14 cellular contexts compared by ENCODE assay signal in genomic region chrX:1430451-1430850, GRCh38. TPM values are rescaled to one million over a fixed set of nuclear protein-coding genes. Genes with fewer than 3 reads are reported as not detected.
DNase-seq lines count a peak whose midpoint lies in the region; ATAC-seq and TF ChIP-seq lines count a peak whose summit lies in the region.
"Had no signal": no experiment of that assay in that cellular context is flagged by ENCODE, and none has a peak within 500 bp of the region (broad histone marks: within the 10 kb centered on the region; RNA-seq: fewer than 3 reads in every experiment).

No MANE protein-coding gene starts in this region.

- no peaks in the 10 kb centered on the region for H3K9me3 Mint-ChIP-seq in activated naive CD4-positive, alpha-beta T cell treated with anti-CD3 and anti-CD28 coated beads, Interleukin-2, amount 50 U/mL, for 72 hours
- H3K9me3 Mint-ChIP-seq in activated CD8-positive, alpha-beta T cell treated with anti-CD3 and anti-CD28 coated beads for 36 hours = no peaks in the 10 kb centered on the region
- no peaks in the 10 kb centered on the region for H3K9me3 Mint-ChIP-seq in neural crest cell

- H3K4me3 Mint-ChIP-seq in activated CD8-positive, alpha-beta T cell treated with anti-CD3 and anti-CD28 coated beads for 36 hours = no peak overlapping the region
- peak overlapping the region; percentile 34 for H3K4me3 Mint-ChIP-seq in neural crest cell

- POLR2A ChIA-PET in activated CD8-positive, alpha-beta T cell treated with anti-CD3 and anti-CD28 coated beads for 36 hours (lab: Charles Lee) = no interaction called here
- POLR2A ChIA-PET in HEK293T (lab: Yijun Ruan, JAX) = no interaction called here

- H3K27me3 Mint-ChIP-seq in activated CD8-positive, alpha-beta T cell treated with anti-CD3 and anti-CD28 coated beads for 36 hours = no peaks in the 10 kb centered on the region
- H3K27me3 Mint-ChIP-seq in neural crest cell (ENCODE audit: low read depth) = no peaks in the 10 kb centered on the region

- H3K4me1 Mint-ChIP-seq in activated CD8-positive, alpha-beta T cell treated with anti-CD3 and anti-CD28 coated beads for 36 hours (ENCODE audit: low read depth) = no peaks in the 10 kb centered on the region
- H3K4me1 Mint-ChIP-seq in neural crest cell = peaks cover 9% of the 10 kb centered on the region

- intact Hi-C loops in activated CD8-positive, alpha-beta T cell treated with anti-CD3 and anti-CD28 coated beads for 36 hours (cut with micrococcal nuclease) = no loop called here

- peak; percentile 60 to 88 for ATAC-seq in activated naive CD4-positive, alpha-beta T cell treated with anti-CD3 and anti-CD28 coated beads, Interleukin-2, amount 50 U/mL, for 72 hours
- ATAC-seq in HG03342 (IDR thresholded peaks at IDR 0.05; ENCODE audit: unreplicated experiment) = peak; percentile 65
- ATAC-seq in activated CD8-positive, alpha-beta T cell treated with anti-CD3 and anti-CD28 coated beads for 36 hours = peak; percentile 67

- H3K36me3 Mint-ChIP-seq in activated naive CD4-positive, alpha-beta T cell treated with anti-CD3 and anti-CD28 coated beads, Interleukin-2, amount 50 U/mL, for 72 hours = peaks cover 9 to 20% of the 10 kb centered on the region in 2 donors
- peaks cover 23% of the 10 kb centered on the region for H3K36me3 Mint-ChIP-seq in activated CD8-positive, alpha-beta T cell treated with anti-CD3 and anti-CD28 coated beads for 36 hours (ENCODE audit: low read depth)
- H3K36me3 Mint-ChIP-seq in neural crest cell (ENCODE audit: low read depth) = peaks cover 23% of the 10 kb centered on the region

- no peak for DNase-seq in activated naive CD4-positive, alpha-beta T cell treated with anti-CD3 and anti-CD28 coated beads, Interleukin-2, amount 50 U/mL, for 72 hours (ENCODE audit: low spot score in 2 of 2)
- DNase-seq in activated naive CD4-positive, alpha-beta T cell (lab: John Stamatoyannopoulos, UW) = no peak
- peak; percentile 46 for DNase-seq in activated CD8-positive, alpha-beta T cell treated with anti-CD3 and anti-CD28 coated beads for 36 hours
- DNase-seq in neural crest cell (ENCODE audit: low read depth, low spot score) (no peak), HEK293T (ENCODE audit: extremely low spot score) (no peak)
- DNase-seq in stimulated activated naive CD4-positive, alpha-beta T cell (lab: John Stamatoyannopoulos, UW) = no peak
- DNase-seq: DMS 273 treated with DMSO at 0.1 percent for 48 hours, GF-D8, GOT3, Kasumi-1, NCI-H1105, NCI-H1694, NCI-H510A treated with DMSO at 0.1 percent for 48 hours had no signal

- TF ChIP-seq CTCF in activated CD8-positive, alpha-beta T cell treated with anti-CD3 and anti-CD28 coated beads for 36 hours (IDR thresholded peaks at IDR 0.05) = no peak
- no peak for TF ChIP-seq CTCF in neural crest cell (conservative IDR thresholded peaks at IDR 0.05)

- CTCF ChIA-PET in activated CD8-positive, alpha-beta T cell treated with anti-CD3 and anti-CD28 coated beads for 36 hours (lab: Charles Lee) = no interaction called here
- CTCF ChIA-PET in HEK293T (lab: Yijun Ruan, JAX) = no interaction called here

- H3K27ac Mint-ChIP-seq in activated naive CD4-positive, alpha-beta T cell treated with anti-CD3 and anti-CD28 coated beads, Interleukin-2, amount 50 U/mL, for 72 hours = peak overlapping the region in 1 of 2 donors; percentile 1
- no peak overlapping the region for H3K27ac Mint-ChIP-seq in activated CD8-positive, alpha-beta T cell treated with anti-CD3 and anti-CD28 coated beads for 36 hours
- H3K27ac Mint-ChIP-seq in neural crest cell (ENCODE audit: unreplicated experiment) = no peak overlapping the region

TF ChIP-seq in HEK293T, 16 proteins besides CTCF, POLR2A, EP300 and RAD21:
- TF ChIP-seq NFRKB (IDR thresholded peaks at IDR 0.05) (no peak), ELF4 (IDR thresholded peaks at IDR 0.05) (no peak), FOXA1 (IDR thresholded peaks at IDR 0.05) (no peak), LEF1 (IDR thresholded peaks at IDR 0.05; ENCODE audit: borderline replicate concordance) (no peak), HDGF (IDR thresholded peaks at IDR 0.05; ENCODE audit: borderline replicate concordance) (no peak), L3MBTL2 (conservative IDR thresholded peaks at IDR 0.05) (no peak), BHLHE40 (IDR thresholded peaks at IDR 0.05; ENCODE audit: borderline replicate concordance) (no peak), ZNF384 (IDR thresholded peaks at IDR 0.05) (no peak), FOXK2 (IDR thresholded peaks at IDR 0.05) (no peak), CTBP1 (IDR thresholded peaks at IDR 0.05; ENCODE audit: borderline replicate concordance) (no peak), SUZ12 (IDR thresholded peaks at IDR 0.05) (no peak), ARNT (IDR thresholded peaks at IDR 0.05) (no peak), FOXM1 (IDR thresholded peaks at IDR 0.05; ENCODE audit: borderline replicate concordance) (no peak), SP1 (IDR thresholded peaks at IDR 0.05) (no peak), TARDBP (IDR thresholded peaks at IDR 0.05) (no peak)
- TF ChIP-seq, protein P1, sequence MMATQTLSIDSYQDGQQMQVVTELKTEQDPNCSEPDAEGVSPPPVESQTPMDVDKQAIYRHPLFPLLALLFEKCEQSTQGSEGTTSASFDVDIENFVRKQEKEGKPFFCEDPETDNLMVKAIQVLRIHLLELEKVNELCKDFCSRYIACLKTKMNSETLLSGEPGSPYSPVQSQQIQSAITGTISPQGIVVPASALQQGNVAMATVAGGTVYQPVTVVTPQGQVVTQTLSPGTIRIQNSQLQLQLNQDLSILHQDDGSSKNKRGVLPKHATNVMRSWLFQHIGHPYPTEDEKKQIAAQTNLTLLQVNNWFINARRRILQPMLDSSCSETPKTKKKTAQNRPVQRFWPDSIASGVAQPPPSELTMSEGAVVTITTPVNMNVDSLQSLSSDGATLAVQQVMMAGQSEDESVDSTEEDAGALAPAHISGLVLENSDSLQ (IDR thresholded peaks at IDR 0.05) = no peak

RNA-seq across cellular contexts. Expression of gene ASMTL, which starts 22.3 kb away (rescaled TPM):
- total RNA-seq in activated naive CD4-positive, alpha-beta T cell treated with anti-CD3 and anti-CD28 coated beads, Interleukin-2, amount 50 U/mL, for 72 hours = 10 to 100 TPM; 54.9 to 58.0 TPM
- total RNA-seq in activated CD8-positive, alpha-beta T cell treated with anti-CD3 and anti-CD28 coated beads for 36 hours = 10 to 100 TPM; 55.8 to 57.2 TPM
- total RNA-seq in neural crest cell = 37.4 and 38.9 TPM in 2 replicates

RNA-seq across cellular contexts. Expression of gene SLC25A6, which starts 38.5 kb away (rescaled TPM):
- 100 to 1,000 TPM; 382 to 645 TPM for total RNA-seq in activated naive CD4-positive, alpha-beta T cell treated with anti-CD3 and anti-CD28 coated beads, Interleukin-2, amount 50 U/mL, for 72 hours
- 100 to 1,000 TPM; 460 to 476 TPM for total RNA-seq in activated CD8-positive, alpha-beta T cell treated with anti-CD3 and anti-CD28 coated beads for 36 hours
- 507 and 510 TPM in 2 replicates for total RNA-seq in neural crest cell
